Comparison of ENCODE assay signal across 1 cellular context in the genomic region with DNA sequence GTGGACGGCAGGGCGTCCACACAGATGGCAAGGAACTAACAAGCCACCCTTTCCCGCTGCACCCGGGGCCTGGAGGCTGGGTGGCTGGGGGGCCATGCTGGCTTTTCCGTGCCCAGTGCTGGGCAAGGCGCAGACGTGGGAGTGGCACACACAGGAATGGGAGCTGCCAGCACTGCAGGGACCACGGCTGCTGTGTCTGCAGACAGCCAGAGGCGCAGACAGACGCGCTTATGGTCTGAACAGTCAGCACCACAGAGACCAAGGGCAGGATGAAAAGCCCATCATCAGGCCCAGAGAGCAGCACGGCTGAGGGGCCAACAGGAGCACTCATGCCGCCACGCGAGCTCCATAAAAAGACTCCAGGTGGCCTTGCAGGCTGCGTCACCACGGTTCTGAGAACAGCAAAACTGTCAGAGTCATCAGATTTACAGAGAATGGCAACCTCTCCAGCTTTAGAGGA.
TF ChIP-seq lines count a peak whose summit lies in the region.

No MANE protein-coding gene starts in this region.

TF ChIP-seq in HEK293T, 16 proteins besides CTCF, POLR2A, EP300 and RAD21 (continued from another document):
- TF ChIP-seq, protein P1, sequence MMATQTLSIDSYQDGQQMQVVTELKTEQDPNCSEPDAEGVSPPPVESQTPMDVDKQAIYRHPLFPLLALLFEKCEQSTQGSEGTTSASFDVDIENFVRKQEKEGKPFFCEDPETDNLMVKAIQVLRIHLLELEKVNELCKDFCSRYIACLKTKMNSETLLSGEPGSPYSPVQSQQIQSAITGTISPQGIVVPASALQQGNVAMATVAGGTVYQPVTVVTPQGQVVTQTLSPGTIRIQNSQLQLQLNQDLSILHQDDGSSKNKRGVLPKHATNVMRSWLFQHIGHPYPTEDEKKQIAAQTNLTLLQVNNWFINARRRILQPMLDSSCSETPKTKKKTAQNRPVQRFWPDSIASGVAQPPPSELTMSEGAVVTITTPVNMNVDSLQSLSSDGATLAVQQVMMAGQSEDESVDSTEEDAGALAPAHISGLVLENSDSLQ (IDR thresholded peaks at IDR 0.05), result no peak; the same call in none of the 2 replicates
- TF ChIP-seq L3MBTL2 (conservative IDR thresholded peaks at IDR 0.05), result no peak
- TF ChIP-seq LEF1 (IDR thresholded peaks at IDR 0.05; ENCODE audit: borderline replicate concordance), result no peak
- no peak for TF ChIP-seq FOXA1 (IDR thresholded peaks at IDR 0.05)
- TF ChIP-seq TARDBP (IDR thresholded peaks at IDR 0.05), result no peak
- no peak for TF ChIP-seq SP1 (IDR thresholded peaks at IDR 0.05)
- no peak for TF ChIP-seq BHLHE40 (IDR thresholded peaks at IDR 0.05; ENCODE audit: borderline replicate concordance)
- no peak for TF ChIP-seq CTBP1 (IDR thresholded peaks at IDR 0.05; ENCODE audit: borderline replicate concordance)
- no peak for TF ChIP-seq HDGF (IDR thresholded peaks at IDR 0.05; ENCODE audit: borderline replicate concordance)
- TF ChIP-seq FOXM1 (IDR thresholded peaks at IDR 0.05; ENCODE audit: borderline replicate concordance), result no peak
